Comparison of ENCODE assay signal across 18 cellular contexts in genomic region chr14:65877631-65878030, GRCh38.
"Had no signal": no experiment of that assay in that cellular context is flagged by ENCODE, and none has a peak within 500 bp of the region (broad histone marks: within the 10 kb centered on the region; RNA-seq: fewer than 3 reads in every experiment).

No MANE protein-coding gene starts in this region.

- H3K9me3 Mint-ChIP-seq: natural killer cell treated with Interleukin-12 subunit alpha and Interleukin-12 subunit beta and Interleukin-15 and Interleukin-18, amount 100 ng/mL, for 72 hours; stimulated activated effector memory CD8-positive, alpha-beta T cell treated with anti-CD3 and anti-CD28 coated beads, Interleukin-12 subunit alpha, Interleukin-12 subunit beta, amount 100 ng/mL, for 72 hours had no signal

- H3K27me3 ChIP-seq: ascending aorta, neutrophil, right lobe of liver, SJSA1, upper lobe of left lung had no signal

- H3K36me3 ChIP-seq: ascending aorta, lower lobe of right lung, neutrophil, right lobe of liver, SJSA1, thoracic aorta, upper lobe of left lung had no signal

- H3K27ac Mint-ChIP-seq: natural killer cell treated with Interleukin-12 subunit alpha and Interleukin-12 subunit beta and Interleukin-15 and Interleukin-18, amount 100 ng/mL, for 72 hours; stimulated activated effector memory CD8-positive, alpha-beta T cell treated with anti-CD3 and anti-CD28 coated beads, Interleukin-12 subunit alpha, Interleukin-12 subunit beta, amount 100 ng/mL, for 72 hours; WTC11 had no signal

- H3K4me3 ChIP-seq: ascending aorta, coronary artery, lower lobe of right lung, right lobe of liver, SJSA1, thoracic aorta, upper lobe of left lung had no signal

- H3K4me1 ChIP-seq: ascending aorta, lower lobe of right lung, parathyroid adenoma, right lobe of liver, SJSA1, upper lobe of left lung had no signal

- H3K9me3 ChIP-seq: ascending aorta, lower lobe of right lung, neutrophil, right lobe of liver, SJSA1, thoracic aorta, upper lobe of left lung had no signal

- H3K4me3 Mint-ChIP-seq: natural killer cell treated with Interleukin-12 subunit alpha and Interleukin-12 subunit beta and Interleukin-15 and Interleukin-18, amount 100 ng/mL, for 72 hours; stimulated activated effector memory CD8-positive, alpha-beta T cell treated with anti-CD3 and anti-CD28 coated beads, Interleukin-12 subunit alpha, Interleukin-12 subunit beta, amount 100 ng/mL, for 72 hours; WTC11 had no signal

- H3K27me3 Mint-ChIP-seq: natural killer cell treated with Interleukin-12 subunit alpha and Interleukin-12 subunit beta and Interleukin-15 and Interleukin-18, amount 100 ng/mL, for 72 hours had no signal

- ATAC-seq: left colon; lower lobe of right lung; natural killer cell treated with Interleukin-12 subunit alpha and Interleukin-12 subunit beta and Interleukin-15 and Interleukin-18, amount 100 ng/mL, for 72 hours; right lobe of liver; stimulated activated effector memory CD8-positive, alpha-beta T cell treated with anti-CD3 and anti-CD28 coated beads, Interleukin-12 subunit alpha, Interleukin-12 subunit beta, amount 100 ng/mL, for 72 hours; WTC11 had no signal

- DNase-seq: activated CD4-positive, alpha-beta T cell treated with anti-CD3 and anti-CD28 coated beads, Interleukin-2, amount 50 U/mL, for 1 hour; hypothalamus; islet precursor cell; left colon; lower lobe of right lung; right lobe of liver; small intestine; stimulated activated CD4-positive, alpha-beta T cell treated with anti-CD3 and anti-CD28 coated beads, Interleukin-4, amount 100 ng/mL, for 24 hours had no signal

- H3K27ac ChIP-seq: ascending aorta, coronary artery, lower lobe of right lung, neutrophil, parathyroid adenoma, right lobe of liver, SJSA1, thoracic aorta, upper lobe of left lung had no signal

- H3K4me1 Mint-ChIP-seq: WTC11 had no signal

- H3K36me3 Mint-ChIP-seq: stimulated activated effector memory CD8-positive, alpha-beta T cell treated with anti-CD3 and anti-CD28 coated beads, Interleukin-12 subunit alpha, Interleukin-12 subunit beta, amount 100 ng/mL, for 72 hours; WTC11 had no signal
